ENCODE assay signal across 16 cellular contexts in genomic region chr17:496761-497586, GRCh38. TPM values are rescaled to one million over a fixed set of nuclear protein-coding genes. Genes with fewer than 3 reads are reported as not detected.
DNase-seq lines count a peak whose midpoint lies in the region; ATAC-seq, FAIRE-seq and TF ChIP-seq lines count a peak whose summit lies in the region.
"Had no signal": no experiment of that assay in that cellular context is flagged by ENCODE, and none has a peak within 500 bp of the region (broad histone marks: within the 10 kb centered on the region; RNA-seq: fewer than 3 reads in every experiment).

No MANE protein-coding gene starts in this region.

- no peaks in the 10 kb centered on the region for H4K20me1 ChIP-seq in KMS-11 (ENCODE audit: insufficient read depth)
- no peaks in the 10 kb centered on the region for H4K20me1 ChIP-seq in H1 (replicated peaks in 1 of 2; ENCODE audit: control insufficient read depth in 1 of 2, insufficient read depth in 2 of 2, low read length in 2 of 2)

- no peak for TF ChIP-seq POLR2A in H1 (IDR thresholded peaks at IDR 0.05; ENCODE audit: control extremely low read depth in 1 of 2, low read depth in 2 of 2, low read length in 2 of 2)

- ATAC-seq in natural killer cell treated with Interleukin-12 subunit alpha and Interleukin-12 subunit beta and Interleukin-15 and Interleukin-18, amount 100 ng/mL, for 72 hours, result peak; percentile 13 to 37
- ATAC-seq in natural killer cell, result no peak
- ATAC-seq: right cardiac atrium had no signal

- POLR2A ChIA-PET in H1 (lab: Charles Lee; ENCODE audit: partially characterized antibody), result interaction anchor here (0.8 kb wide), 1 partner anchor 60 kb away, joined by 3 read pairs; no protein-coding TSS in a partner anchor

- H3K4me3 Mint-ChIP-seq in natural killer cell treated with Interleukin-12 subunit alpha and Interleukin-12 subunit beta and Interleukin-15 and Interleukin-18, amount 100 ng/mL, for 72 hours, result no peak overlapping the region
- H3K4me3 Mint-ChIP-seq in natural killer cell, result no peak overlapping the region
- H3K4me3 Mint-ChIP-seq: IgD-negative memory B cell had no signal

- H3K9me3 ChIP-seq in H1 (ENCODE audit: insufficient read depth in 2 of 2, low read depth in 1 of 2, low read length in 1 of 2), result no peaks in the 10 kb centered on the region
- H3K9me3 ChIP-seq: stomach had no signal

- H3K4ac ChIP-seq in H1 (replicated peaks; ENCODE audit: insufficient read length, low read depth, low read length), result no peak overlapping the region

- H3K79me2 ChIP-seq in KMS-11 (ENCODE audit: insufficient read depth, low read depth) (no peaks in the 10 kb centered on the region), H1 (ENCODE audit: control insufficient read depth in 1 of 2, insufficient read depth in 2 of 2, low read length in 2 of 2) (no peaks in the 10 kb centered on the region)

- no peak overlapping the region for H4K91ac ChIP-seq in H1 (replicated peaks; ENCODE audit: insufficient read length, low read length)

- no peak overlapping the region for H3K23ac ChIP-seq in H1 (ENCODE audit: insufficient read length)

- no peak overlapping the region for H3K4me3 ChIP-seq in KMS-11 (IDR thresholded peaks at IDR 0.05; ENCODE audit: insufficient read depth, low read depth, low read length)
- no peak overlapping the region for H3K4me3 ChIP-seq in H1 (ENCODE audit: extremely low read depth in 1 of 4, insufficient read depth in 2 of 4, low read depth in 3 of 4, low read length in 4 of 4)
- H3K4me3 ChIP-seq: stomach had no signal

- FAIRE-seq in H1 (lab: Jason Lieb, UNC) (no peak), RCC 7860 (lab: Jason Lieb, UNC) (no peak)

- no peak overlapping the region for H2BK20ac ChIP-seq in H1 (ENCODE audit: low read length)

- H3K14ac ChIP-seq in H1 (ENCODE audit: insufficient read length), result no peak overlapping the region

- peaks cover 63% of the 10 kb centered on the region for H3K4me1 ChIP-seq in KMS-11 (ENCODE audit: low read depth, poor library complexity, severe bottlenecking)
- peaks cover 2 to 5% (median 5%) of the 10 kb centered on the region in 4 experiments for H3K4me1 ChIP-seq in H1 (replicated peaks in 1 of 4; ENCODE audit: control insufficient read depth in 3 of 4, insufficient read depth in 4 of 4, low read length in 3 of 4)

- no peak overlapping the region for H3K27ac Mint-ChIP-seq in natural killer cell treated with Interleukin-12 subunit alpha and Interleukin-12 subunit beta and Interleukin-15 and Interleukin-18, amount 100 ng/mL, for 72 hours
- H3K27ac Mint-ChIP-seq in natural killer cell, result no peak overlapping the region
- H3K27ac Mint-ChIP-seq: IgD-negative memory B cell had no signal

- peaks cover 12 to 13% of the 10 kb centered on the region in 2 donors for H3K4me1 Mint-ChIP-seq in natural killer cell treated with Interleukin-12 subunit alpha and Interleukin-12 subunit beta and Interleukin-15 and Interleukin-18, amount 100 ng/mL, for 72 hours (ENCODE audit: low read depth in 2 of 2)
- H3K4me1 Mint-ChIP-seq in natural killer cell, result peaks cover 0 to 5% of the 10 kb centered on the region in 2 donors

- TF ChIP-seq RAD21 in H1 (IDR thresholded peaks at IDR 0.05 in 1 of 2, conservative IDR thresholded peaks at IDR 0.05 in 1 of 2; ENCODE audit: low read depth in 2 of 2, low read length in 2 of 2), result no peak

- H3K27me3 ChIP-seq in KMS-11 (ENCODE audit: insufficient read depth, low read depth) (no peaks in the 10 kb centered on the region), H1 (replicated peaks in 1 of 4; ENCODE audit: control insufficient read depth in 3 of 4, extremely low read depth in 1 of 4, insufficient read depth in 3 of 4, low read length in 3 of 4) (peaks cover 0 to 2% (median under 1%) of the 10 kb centered on the region in 4 experiments; a peak in 5 of 7 replicates)

- intact Hi-C loops in natural killer cell (cut with micrococcal nuclease), result no loop called here

- H4K5ac ChIP-seq in H1 (ENCODE audit: insufficient read length, low read depth, low read length), result no peak overlapping the region

- no peaks in the 10 kb centered on the region for H3K36me3 ChIP-seq in KMS-11 (ENCODE audit: insufficient read depth)
- H3K36me3 ChIP-seq in H1 (ENCODE audit: control insufficient read depth in 2 of 4, insufficient read depth in 4 of 4, low read length in 3 of 4), result no peaks in the 10 kb centered on the region
- H3K36me3 ChIP-seq: stomach had no signal

- no peak overlapping the region for H2BK120ac ChIP-seq in H1 (replicated peaks; ENCODE audit: low read depth, low read length)

- no peak overlapping the region for H2AK5ac ChIP-seq in H1 (ENCODE audit: low read depth, low read length)

- WGBS in H1 (ENCODE audit: extremely low coverage in 1 of 2, insufficient coverage in 1 of 2, insufficient read length in 1 of 2, insufficient replicate concordance in 2 of 2, low coverage in 1 of 2, low lambda C conversion rate in 2 of 2, missing lambda C conversion rate in 1 of 2), 2 experiments, result 92% methylated on average over 18 of the region's 18 CpGs; no CpG with 5 or more reads in 1 of the 2 experiments

- TF ChIP-seq CTCF in natural killer cell (IDR thresholded peaks at IDR 0.05) (no peak), KMS-11 (conservative IDR thresholded peaks at IDR 0.05; ENCODE audit: low read depth, low read length) (no peak), H1 (IDR thresholded peaks at IDR 0.05; ENCODE audit: control extremely low read depth in 1 of 3, insufficient read depth in 1 of 3, low read depth in 1 of 3, low read length in 3 of 3) (no peak)

- H3K4me2 ChIP-seq in KMS-11, result peak overlapping the region; percentile 78
- no peak overlapping the region for H3K4me2 ChIP-seq in H1 (ENCODE audit: insufficient read depth in 1 of 2, low read depth in 2 of 2, low read length in 2 of 2)

- no peak overlapping the region for H2BK15ac ChIP-seq in H1 (ENCODE audit: low read length)

- H3K56ac ChIP-seq in H1 (replicated peaks; ENCODE audit: insufficient read length, low read depth, low read length), result no peak overlapping the region

- peaks cover 6 to 8% of the 10 kb centered on the region in 2 donors for H3K27me3 Mint-ChIP-seq in natural killer cell treated with Interleukin-12 subunit alpha and Interleukin-12 subunit beta and Interleukin-15 and Interleukin-18, amount 100 ng/mL, for 72 hours
- H3K27me3 Mint-ChIP-seq in natural killer cell (ENCODE audit: low read depth in 2 of 2), result peaks cover 7 to 16% of the 10 kb centered on the region in 2 donors

- no peaks in the 10 kb centered on the region for H3K36me3 Mint-ChIP-seq in natural killer cell treated with Interleukin-12 subunit alpha and Interleukin-12 subunit beta and Interleukin-15 and Interleukin-18, amount 100 ng/mL, for 72 hours
- H3K36me3 Mint-ChIP-seq in natural killer cell, result no peaks in the 10 kb centered on the region
- H3K36me3 Mint-ChIP-seq: CD8-positive, alpha-beta memory T cell; IgD-negative memory B cell had no signal

- no peaks in the 10 kb centered on the region for H3K23me2 ChIP-seq in H1 (ENCODE audit: low read depth, low read length)

- H3K9ac ChIP-seq in KMS-11, result peak overlapping the region; percentile 50; the same call in 1 of the 2 replicates
- H3K9ac ChIP-seq in H1 (replicated peaks in 1 of 4; ENCODE audit: extremely low read depth in 1 of 4, low read depth in 3 of 4, low read length in 3 of 4), result no peak overlapping the region

- CTCF ChIA-PET in H1 (lab: Charles Lee; ENCODE audit: partially characterized antibody), result interaction anchor here (0.6 to 1.9 kb wide), 6 partner anchors 24 to 203 kb away, joined by 3 to 5 read pairs (median 4); no protein-coding TSS in a partner anchor

- H2AFZ ChIP-seq in KMS-11 (ENCODE audit: low read depth) (peak overlapping the region; percentile 81), H1 (ENCODE audit: low read length) (no peak overlapping the region)

- no peak overlapping the region for H3K18ac ChIP-seq in H1 (ENCODE audit: extremely low read depth, low read length)

- H2BK12ac ChIP-seq in H1 (ENCODE audit: low read depth, low read length), result no peak overlapping the region

- no peaks in the 10 kb centered on the region for H3K9me3 Mint-ChIP-seq in natural killer cell treated with Interleukin-12 subunit alpha and Interleukin-12 subunit beta and Interleukin-15 and Interleukin-18, amount 100 ng/mL, for 72 hours
- no peaks in the 10 kb centered on the region for H3K9me3 Mint-ChIP-seq in natural killer cell
- H3K9me3 Mint-ChIP-seq: CD8-positive, alpha-beta memory T cell had no signal

- H3K27ac ChIP-seq in KMS-11, result peak overlapping the region; percentile 88
- no peak overlapping the region for H3K27ac ChIP-seq in H1 (ENCODE audit: low read depth, low read length)

- peak overlapping the region; percentile 22 for H4K8ac ChIP-seq in H1 (ENCODE audit: extremely low read depth, insufficient read depth, low read length)

- TF ChIP-seq EP300 in H1 (IDR thresholded peaks at IDR 0.05; ENCODE audit: borderline replicate concordance in 1 of 2, low read depth in 2 of 2, low read length in 2 of 2), result no peak

- DNase-seq in natural killer cell treated with Interleukin-12 subunit alpha and Interleukin-12 subunit beta and Interleukin-15 and Interleukin-18, amount 100 ng/mL, for 72 hours (ENCODE audit: low spot score), result no peak
- DNase-seq in natural killer cell (no peak), H1 (ENCODE audit: low read depth in 1 of 2, low spot score in 2 of 2) (no peak), NCI-H774 (lab: John Stamatoyannopoulos, UW) (no peak), HPDE6-E6E7 (ENCODE audit: extremely low spot score) (no peak), NCI-H2107 (lab: John Stamatoyannopoulos, UW) (no peak), RCC 7860 (ENCODE audit: low spot score) (no peak)
- DNase-seq: CD8-positive, alpha-beta memory T cell; glutamatergic neuron; NCI-H1694; NCI-H510A treated with DMSO at 0.1 percent for 48 hours; right cardiac atrium; SHP77; stomach had no signal

- H2BK5ac ChIP-seq in H1 (ENCODE audit: low read depth, low read length), result no peak overlapping the region

- no peaks in the 10 kb centered on the region for H3K79me1 ChIP-seq in H1 (ENCODE audit: low read depth, low read length)

TF ChIP-seq in H1, 55 proteins besides CTCF, POLR2A, EP300 and RAD21 (continues in another document):
- TF ChIP-seq MAFK (IDR thresholded peaks at IDR 0.05; ENCODE audit: low read depth, low read length), result no peak
- no peak for TF ChIP-seq SP1 (IDR thresholded peaks at IDR 0.05; ENCODE audit: low read depth, low read length)
- no peak for TF ChIP-seq SAP30 (IDR thresholded peaks at IDR 0.05; ENCODE audit: insufficient read depth, insufficient replicate concordance, low read length)

RNA-seq across cellular contexts. Expression of gene RFLNB, which starts 51.2 kb away (rescaled TPM):
- 100 to 1,000 TPM; 122 to 192 TPM for total RNA-seq in natural killer cell treated with Interleukin-12 subunit alpha and Interleukin-12 subunit beta and Interleukin-15 and Interleukin-18, amount 100 ng/mL, for 72 hours
- 10 to 100 TPM; 24.1 to 88.1 (median 28.2) TPM for total RNA-seq in natural killer cell
- total RNA-seq in H1 (2021; fragmentation: NEBNext Ultra II Directional; extraction: Animal tissue kit (Norgen Biotek cat#: 25700)), result 56.5 and 58.4 TPM in 2 replicates
- polyA plus RNA-seq in H1 (2011; rRNA removed), result 9.4 and 11.6 TPM in 2 replicates
- 10.8 TPM for polyA plus RNA-seq in H1 (2011; cell fraction: cytosol; rRNA removed)
- 9.3 TPM for polyA plus RNA-seq in H1 (2011; cell fraction: nucleus; rRNA removed)
- polyA plus RNA-seq in H1 (2012, experiment 1 of 2), result 22.5 to 28.3 TPM (median 25.2 TPM) in 4 replicates
- 23.8 TPM for polyA plus RNA-seq in H1 (2012, experiment 2 of 2)
- 42.9 TPM for polyA plus RNA-seq in H1 (2013, experiment 1 of 2)
- polyA plus RNA-seq in H1 (2013, experiment 2 of 2), result 45.8 TPM
- 8.4 and 9.3 TPM in 2 replicates for polyA minus RNA-seq in H1 (2011; rRNA and poly(A)+ RNA removed)
- 13.5 TPM for polyA minus RNA-seq in H1 (2011; cell fraction: cytosol; rRNA and poly(A)+ RNA removed)
- 6.2 TPM for polyA minus RNA-seq in H1 (2011; cell fraction: nucleus; rRNA and poly(A)+ RNA removed)

Comparison
In these comparisons a context has a peak if more than half of its experiments do, and no peak if none do; other contexts are left out.
1. ATAC-seq: peak in natural killer cell treated with Interleukin-12 subunit alpha and Interleukin-12 subunit beta and Interleukin-15 and Interleukin-18, amount 100 ng/mL, for 72 hours (2 of 2); none in natural killer cell (0 of 3).